ENCODE assay signal across 8 cellular contexts in genomic region chr2:97697252-97698235, GRCh38. TPM values are rescaled to one million over a fixed set of nuclear protein-coding genes. Genes with fewer than 3 reads are reported as not detected.
A peak's percentile ranks its signal among the peaks of the same experiment; 100 is the strongest.
DNase-seq lines count a peak whose midpoint lies in the region; ATAC-seq and TF ChIP-seq lines count a peak whose summit lies in the region.

No MANE protein-coding gene starts in this region.

- H3K27ac ChIP-seq in SJCRH30 = no peak overlapping the region

- H3K27me3 ChIP-seq in SJCRH30 = no peaks in the 10 kb centered on the region

- TF ChIP-seq CTCF in fibroblast of villous mesenchyme (IDR thresholded peaks at IDR 0.05; ENCODE audit: insufficient read depth, low read depth, low read length) = peak; percentile 91

- no peak overlapping the region for H3K4me3 ChIP-seq in SJCRH30
- no peak overlapping the region for H3K4me3 ChIP-seq in fibroblast of villous mesenchyme (ENCODE audit: low read depth, low read length)

- no peaks in the 10 kb centered on the region for H3K36me3 ChIP-seq in SJCRH30

- DNase-seq in CD1c-positive myeloid dendritic cell (ENCODE audit: extremely low spot score) = peak; percentile 95
- peak; percentile 46 for DNase-seq in NCI-H1048 (lab: John Stamatoyannopoulos, UW)
- peak; percentile 78 to 90 for DNase-seq in SJCRH30
- peak; percentile 97 for DNase-seq in activated effector memory CD4-positive, alpha-beta T cell treated with anti-CD3 and anti-CD28 coated beads, Interleukin-2, amount 50 U/mL, for 16 hours
- peak; percentile 82 for DNase-seq in fibroblast of villous mesenchyme (ENCODE audit: low read depth)
- DNase-seq in non-pigmented ciliary epithelial cell (ENCODE audit: low read depth) = peak; percentile 45
- DNase-seq in stromal cell of bone marrow (ENCODE audit: low read depth) = peak; percentile 58

- no peaks in the 10 kb centered on the region; the same call in 1 of the 2 replicates for H3K9me3 ChIP-seq in SJCRH30 (replicated peaks)

- no peaks in the 10 kb centered on the region; the same call in none of the 2 replicates for H3K4me1 ChIP-seq in SJCRH30

- peak; percentile 79 for ATAC-seq in GM21723 (IDR thresholded peaks at IDR 0.05; ENCODE audit: unreplicated experiment)

RNA-seq across cellular contexts. Expression of gene ZAP70, which starts 15.8 kb away (rescaled TPM):
- 0.30 and 0.35 TPM in 2 replicates for total RNA-seq in SJCRH30 (2014; rRNA removed; shearing (Covaris generic))
- total RNA-seq in fibroblast of villous mesenchyme = not detected in 2 replicates

RNA-seq across cellular contexts. Expression of gene C2orf92, which starts 28.0 kb away (rescaled TPM):
- 1.3 and 2.4 TPM in 2 replicates for total RNA-seq in SJCRH30 (2014; rRNA removed; shearing (Covaris generic))
- 2.6 and 6.0 TPM in 2 replicates for total RNA-seq in fibroblast of villous mesenchyme

RNA-seq across cellular contexts. Expression of gene ACTR1B, which starts 33.7 kb away (rescaled TPM):
- total RNA-seq in SJCRH30 (2014; rRNA removed; shearing (Covaris generic)) = 25.7 and 31.6 TPM in 2 replicates
- 70.4 and 71.2 TPM in 2 replicates for total RNA-seq in fibroblast of villous mesenchyme

RNA-seq across cellular contexts. Expression of gene COX5B, which starts 51.7 kb away (rescaled TPM):
- total RNA-seq in SJCRH30 (2014; rRNA removed; shearing (Covaris generic)) = 283 and 314 TPM in 2 replicates
- total RNA-seq in fibroblast of villous mesenchyme = 270 and 304 TPM in 2 replicates

Comparison
In these comparisons a context has a peak if more than half of its experiments do, and no peak if none do; other contexts are left out.
1. DNase-seq: peak in every context shown above with its lines; median percentile 97 in activated effector memory CD4-positive, alpha-beta T cell treated with anti-CD3 and anti-CD28 coated beads, Interleukin-2, amount 50 U/mL, for 16 hours; 95 in CD1c-positive myeloid dendritic cell; 84 in SJCRH30; 82 in fibroblast of villous mesenchyme; 58 in stromal cell of bone marrow; 46 in NCI-H1048; 45 in non-pigmented ciliary epithelial cell.